In the genomic region with DNA sequence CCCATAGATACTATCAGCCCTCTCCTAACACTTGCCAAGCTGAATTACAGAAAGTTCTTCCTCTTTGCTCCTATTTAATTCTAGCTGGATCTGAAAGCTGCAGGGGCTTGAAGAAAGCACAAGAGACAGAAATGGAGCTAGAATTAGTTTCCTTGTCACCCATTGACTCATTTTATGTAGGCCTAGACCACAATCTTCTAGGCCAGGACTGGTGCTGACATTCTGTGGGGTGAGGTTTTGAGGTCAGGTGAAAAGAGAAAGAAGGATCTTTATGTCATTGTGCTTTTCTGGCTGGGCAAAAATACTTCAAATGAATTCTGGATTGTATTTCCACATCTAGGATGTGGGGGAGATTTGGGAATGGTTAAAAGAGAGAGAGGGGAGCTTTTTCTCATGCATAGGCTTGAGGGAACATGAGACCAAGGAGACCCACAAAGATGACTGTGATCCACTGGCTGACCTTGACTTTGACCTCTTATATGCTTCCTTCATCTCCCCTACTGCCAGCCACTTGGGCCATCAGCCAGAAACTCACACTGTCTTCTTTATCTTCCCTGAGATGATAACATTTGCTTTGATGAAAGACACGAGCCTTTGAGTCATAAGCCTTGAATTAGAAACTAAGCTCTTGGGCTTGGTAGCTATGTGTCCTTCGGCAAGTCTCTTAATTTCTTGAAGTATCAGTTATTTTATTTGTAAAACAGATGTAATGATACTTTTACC, we compare ENCODE assay signal across 27 cellular contexts.
A peak's percentile ranks its signal among the peaks of the same experiment; 100 is the strongest.
DNase-seq lines count a peak whose midpoint lies in the region; ATAC-seq lines count a peak whose summit lies in the region.
"Had no signal": no experiment of that assay in that cellular context is flagged by ENCODE, and none has a peak within 500 bp of the region (broad histone marks: within the 10 kb centered on the region; RNA-seq: fewer than 3 reads in every experiment).

No MANE protein-coding gene starts in this region.

- no peaks in the 10 kb centered on the region for H3K9me3 Mint-ChIP-seq in activated naive CD8-positive, alpha-beta T cell treated with anti-CD3 and anti-CD28 coated beads for 36 hours
- H3K9me3 Mint-ChIP-seq: activated CD4-positive, alpha-beta memory T cell treated with anti-CD3 and anti-CD28 coated beads for 36 hours; activated T-cell treated with anti-CD3 and anti-CD28 coated beads, Interleukin-2, amount 50 U/mL, for 72 hours had no signal

- no peak overlapping the region for H3K27ac Mint-ChIP-seq in activated naive CD8-positive, alpha-beta T cell treated with anti-CD3 and anti-CD28 coated beads for 36 hours
- H3K27ac Mint-ChIP-seq: activated CD4-positive, alpha-beta memory T cell treated with anti-CD3 and anti-CD28 coated beads for 36 hours; activated T-cell treated with anti-CD3 and anti-CD28 coated beads, Interleukin-2, amount 50 U/mL, for 72 hours had no signal

- DNase-seq in RPMI7951 (ENCODE audit: low read depth) (peak; percentile 69), myocyte (ENCODE audit: low read depth) (peak; percentile 28), NCI-H82 (lab: John Stamatoyannopoulos, UW) (no peak), SIG-M5 treated with dmso at 0.1 percent for 504 hours (lab: John Stamatoyannopoulos, UW; ENCODE audit: unreplicated experiment) (no peak)
- DNase-seq in activated naive CD8-positive, alpha-beta T cell treated with anti-CD3 and anti-CD28 coated beads for 36 hours = no peak
- DNase-seq: ACHN; activated CD4-positive, alpha-beta memory T cell treated with anti-CD3 and anti-CD28 coated beads for 36 hours; activated CD4-positive, alpha-beta T cell treated with anti-CD3 and anti-CD28 coated beads for 1 hour; activated naive CD4-positive, alpha-beta T cell; activated T-cell treated with anti-CD3 and anti-CD28 coated beads, Interleukin-2, amount 50 U/mL, for 72 hours; brain microvascular endothelial cell; foreskin fibroblast; HCEC 1CT; heart right ventricle; Karpas-422; left ventricle myocardium superior; NCI-H1048; NCI-H1694 treated with DMSO at 0.1 percent for 48 hours; NCI-H446; PC-9; retina; stimulated activated naive CD4-positive, alpha-beta T cell; upper lobe of left lung had no signal

- H3K4me1 Mint-ChIP-seq in activated naive CD8-positive, alpha-beta T cell treated with anti-CD3 and anti-CD28 coated beads for 36 hours = no peaks in the 10 kb centered on the region

- ATAC-seq in GM19035 (IDR thresholded peaks at IDR 0.05; ENCODE audit: unreplicated experiment) (peak; percentile 63), HG03442 (IDR thresholded peaks at IDR 0.05; ENCODE audit: unreplicated experiment) (peak; percentile 65), HG03521 (IDR thresholded peaks at IDR 0.05; ENCODE audit: unreplicated experiment) (no peak)
- ATAC-seq: left ventricle myocardium superior, Right ventricle myocardium inferior had no signal

- no peaks in the 10 kb centered on the region for H3K36me3 Mint-ChIP-seq in activated naive CD8-positive, alpha-beta T cell treated with anti-CD3 and anti-CD28 coated beads for 36 hours
- H3K36me3 Mint-ChIP-seq: activated CD4-positive, alpha-beta memory T cell treated with anti-CD3 and anti-CD28 coated beads for 36 hours had no signal

- no peaks in the 10 kb centered on the region for H3K27me3 Mint-ChIP-seq in activated naive CD8-positive, alpha-beta T cell treated with anti-CD3 and anti-CD28 coated beads for 36 hours
- H3K27me3 Mint-ChIP-seq: activated CD4-positive, alpha-beta memory T cell treated with anti-CD3 and anti-CD28 coated beads for 36 hours had no signal

- no peak overlapping the region for H3K4me3 Mint-ChIP-seq in activated naive CD8-positive, alpha-beta T cell treated with anti-CD3 and anti-CD28 coated beads for 36 hours
- H3K4me3 Mint-ChIP-seq: activated CD4-positive, alpha-beta memory T cell treated with anti-CD3 and anti-CD28 coated beads for 36 hours; activated T-cell treated with anti-CD3 and anti-CD28 coated beads, Interleukin-2, amount 50 U/mL, for 72 hours had no signal

Comparison
In these comparisons a context has a peak if more than half of its experiments do, and no peak if none do; other contexts are left out.
1. DNase-seq: peak in RPMI7951 (single experiment) and myocyte (single experiment); none in activated naive CD8-positive, alpha-beta T cell treated with anti-CD3 and anti-CD28 coated beads for 36 hours (single experiment), NCI-H82 (single experiment) and SIG-M5 treated with dmso at 0.1 percent for 504 hours (single experiment).